ENCODE assay signal across 1 cellular context in the genomic region with DNA sequence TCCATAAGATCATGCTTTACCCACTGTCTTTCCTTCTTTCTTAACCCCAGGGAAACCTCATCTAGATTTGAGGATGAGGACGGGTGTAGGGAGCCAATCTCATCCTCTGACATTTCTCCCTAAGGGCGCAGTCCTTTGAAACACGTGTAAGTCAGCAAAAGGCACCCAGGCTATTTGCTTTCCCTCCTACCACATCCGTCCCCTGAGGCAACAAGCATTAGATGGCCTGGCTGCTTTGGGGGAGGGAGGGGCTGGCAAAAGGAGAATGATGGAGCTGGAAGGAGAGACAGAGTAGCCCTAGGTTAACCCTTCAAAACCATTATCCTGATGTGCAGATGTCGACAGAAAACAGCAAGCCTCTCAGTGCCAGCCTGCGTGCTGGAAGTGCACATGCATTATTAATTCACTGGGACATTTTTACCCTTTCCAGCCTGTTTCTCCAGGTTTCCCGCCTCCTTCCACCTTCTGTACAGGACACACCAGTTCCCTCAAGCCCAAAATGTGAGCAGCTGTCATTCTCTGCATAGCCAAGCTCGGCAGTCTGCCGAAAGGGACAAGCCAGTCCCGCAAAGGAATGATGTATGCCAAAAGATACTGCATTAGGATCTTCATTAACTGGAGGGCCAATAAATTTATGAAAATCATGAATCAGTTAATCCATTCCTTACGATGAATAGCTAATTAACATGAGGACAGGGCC.
TF ChIP-seq lines count a peak whose summit lies in the region.

No MANE protein-coding gene starts in this region.

TF ChIP-seq in GM12878, 131 proteins besides CTCF, POLR2A, EP300 and RAD21 (continued from another document):
- TF ChIP-seq ZNF687 (IDR thresholded peaks at IDR 0.05) (no peak), CHD1 (IDR thresholded peaks at IDR 0.05; ENCODE audit: low read depth, low read length) (no peak), KDM1A (IDR thresholded peaks at IDR 0.05; ENCODE audit: borderline replicate concordance) (no peak), ZBTB33 (IDR thresholded peaks at IDR 0.05) (no peak), NBN (IDR thresholded peaks at IDR 0.05) (no peak), MEF2B (IDR thresholded peaks at IDR 0.05; ENCODE audit: partially characterized antibody, poor library complexity, severe bottlenecking) (no peak), ATF7 (IDR thresholded peaks at IDR 0.05; ENCODE audit: low read depth) (no peak), DPF2 (IDR thresholded peaks at IDR 0.05) (no peak), ATF3 (IDR thresholded peaks at IDR 0.05; ENCODE audit: borderline replicate concordance, extremely low read depth, low read depth, low read length) (no peak), RFX5 (IDR thresholded peaks at IDR 0.05; ENCODE audit: low read depth, low read length) (no peak), RB1 (IDR thresholded peaks at IDR 0.05; ENCODE audit: borderline replicate concordance) (no peak), JUNB (IDR thresholded peaks at IDR 0.05) (no peak), SMAD1 (IDR thresholded peaks at IDR 0.05; ENCODE audit: low read depth, partially characterized antibody) (no peak)
- TF ChIP-seq, protein P1, sequence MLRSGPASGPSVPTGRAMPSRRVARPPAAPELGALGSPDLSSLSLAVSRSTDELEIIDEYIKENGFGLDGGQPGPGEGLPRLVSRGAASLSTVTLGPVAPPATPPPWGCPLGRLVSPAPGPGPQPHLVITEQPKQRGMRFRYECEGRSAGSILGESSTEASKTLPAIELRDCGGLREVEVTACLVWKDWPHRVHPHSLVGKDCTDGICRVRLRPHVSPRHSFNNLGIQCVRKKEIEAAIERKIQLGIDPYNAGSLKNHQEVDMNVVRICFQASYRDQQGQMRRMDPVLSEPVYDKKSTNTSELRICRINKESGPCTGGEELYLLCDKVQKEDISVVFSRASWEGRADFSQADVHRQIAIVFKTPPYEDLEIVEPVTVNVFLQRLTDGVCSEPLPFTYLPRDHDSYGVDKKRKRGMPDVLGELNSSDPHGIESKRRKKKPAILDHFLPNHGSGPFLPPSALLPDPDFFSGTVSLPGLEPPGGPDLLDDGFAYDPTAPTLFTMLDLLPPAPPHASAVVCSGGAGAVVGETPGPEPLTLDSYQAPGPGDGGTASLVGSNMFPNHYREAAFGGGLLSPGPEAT (IDR thresholded peaks at IDR 0.05; ENCODE audit: low read depth), result no peak
